18 cellular contexts compared by ENCODE assay signal in the genomic region with DNA sequence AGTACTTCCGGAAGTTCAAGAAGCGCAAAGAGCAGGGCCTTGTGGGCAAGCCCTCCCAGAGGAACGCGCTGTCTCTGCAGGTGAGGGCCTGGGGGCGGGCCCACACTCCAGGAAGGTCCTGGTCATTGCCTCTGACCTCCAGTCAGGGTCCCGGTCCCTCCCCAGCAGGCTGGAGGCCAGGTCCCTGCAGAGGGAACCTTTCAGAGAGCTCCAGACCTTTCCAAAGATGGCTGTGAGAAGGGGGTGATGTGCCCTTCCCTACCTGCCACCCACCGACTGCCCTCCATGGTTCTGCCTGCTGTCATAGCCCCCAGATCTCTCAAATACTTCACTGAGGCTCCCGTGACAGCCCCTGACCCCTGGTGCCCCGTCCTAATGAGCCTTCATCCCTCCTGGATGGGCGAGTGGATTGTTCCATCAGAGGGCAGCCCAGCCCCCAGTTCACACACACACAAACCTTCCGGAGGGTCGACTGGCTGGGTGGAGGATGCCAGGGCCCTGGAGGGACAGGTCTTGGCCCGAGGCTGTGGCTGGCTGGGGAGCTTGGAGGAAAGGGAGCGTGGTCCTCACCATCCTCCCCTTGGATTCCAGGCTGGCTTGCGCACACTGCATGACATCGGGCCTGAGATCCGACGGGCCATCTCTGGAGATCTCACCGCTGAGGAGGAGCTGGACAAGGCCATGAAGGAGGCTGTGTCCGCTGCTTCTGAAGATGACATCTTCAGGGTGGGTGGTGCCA.
"Had no signal": no experiment of that assay in that cellular context is flagged by ENCODE, and none has a peak within 500 bp of the region (broad histone marks: within the 10 kb centered on the region; RNA-seq: fewer than 3 reads in every experiment).

No MANE protein-coding gene starts in this region.

- H3K9me3 Mint-ChIP-seq: dendritic cell treated with granulocyte-macrophage colony-stimulating factor and Interleukin-4, amounts not matched to agents 40 ng/mL and 50 ng/mL, for 4 days; memory B cell; mesothelial cell of epicardium; natural killer cell; neural crest cell; stimulated activated effector memory CD8-positive, alpha-beta T cell treated with anti-CD3 and anti-CD28 coated beads, Interleukin-12 subunit alpha, Interleukin-12 subunit beta, amount 100 ng/mL, for 72 hours; stimulated activated naive CD8-positive, alpha-beta T cell treated with anti-CD3 and anti-CD28 coated beads, Interleukin-15, Interleukin-2, amounts not matched to agents 100 ng/mL and 50 ng/mL, for 24 hours had no signal

- DNase-seq: erythroblast; foreskin keratinocyte; kidney glomerular epithelial cell; lower lobe of right lung; natural killer cell; nucleus accumbens; pancreas; right cardiac atrium; small intestine; stimulated activated CD4-positive, alpha-beta T cell treated with anti-CD3 and anti-CD28 coated beads, Interleukin-2, amount 100 ng/mL, for 48 hours; tibial artery had no signal

- ATAC-seq: foreskin keratinocyte; lower lobe of right lung; natural killer cell; pancreas; right cardiac atrium; stimulated activated effector memory CD8-positive, alpha-beta T cell treated with anti-CD3 and anti-CD28 coated beads, Interleukin-12 subunit alpha, Interleukin-12 subunit beta, amount 100 ng/mL, for 72 hours had no signal

- H3K36me3 Mint-ChIP-seq: memory B cell, natural killer cell had no signal

- H3K4me1 Mint-ChIP-seq: memory B cell, mesothelial cell of epicardium had no signal

- H3K27ac Mint-ChIP-seq: dendritic cell treated with granulocyte-macrophage colony-stimulating factor and Interleukin-4, amounts not matched to agents 40 ng/mL and 50 ng/mL, for 4 days; memory B cell; mesothelial cell of epicardium; natural killer cell; progenitor cell of endocrine pancreas; stimulated activated effector memory CD8-positive, alpha-beta T cell treated with anti-CD3 and anti-CD28 coated beads, Interleukin-12 subunit alpha, Interleukin-12 subunit beta, amount 100 ng/mL, for 72 hours; stimulated activated naive CD8-positive, alpha-beta T cell treated with anti-CD3 and anti-CD28 coated beads, Interleukin-15, Interleukin-2, amounts not matched to agents 100 ng/mL and 50 ng/mL, for 24 hours had no signal

- H3K27me3 Mint-ChIP-seq: dendritic cell treated with granulocyte-macrophage colony-stimulating factor and Interleukin-4, amounts not matched to agents 40 ng/mL and 50 ng/mL, for 4 days; stimulated activated naive CD8-positive, alpha-beta T cell treated with anti-CD3 and anti-CD28 coated beads, Interleukin-15, Interleukin-2, amounts not matched to agents 100 ng/mL and 50 ng/mL, for 24 hours had no signal

- H3K4me3 Mint-ChIP-seq: dendritic cell treated with granulocyte-macrophage colony-stimulating factor and Interleukin-4, amounts not matched to agents 40 ng/mL and 50 ng/mL, for 4 days; memory B cell; mesothelial cell of epicardium; natural killer cell; neural crest cell; stimulated activated effector memory CD8-positive, alpha-beta T cell treated with anti-CD3 and anti-CD28 coated beads, Interleukin-12 subunit alpha, Interleukin-12 subunit beta, amount 100 ng/mL, for 72 hours; stimulated activated naive CD8-positive, alpha-beta T cell treated with anti-CD3 and anti-CD28 coated beads, Interleukin-15, Interleukin-2, amounts not matched to agents 100 ng/mL and 50 ng/mL, for 24 hours had no signal
